In the genomic region with DNA sequence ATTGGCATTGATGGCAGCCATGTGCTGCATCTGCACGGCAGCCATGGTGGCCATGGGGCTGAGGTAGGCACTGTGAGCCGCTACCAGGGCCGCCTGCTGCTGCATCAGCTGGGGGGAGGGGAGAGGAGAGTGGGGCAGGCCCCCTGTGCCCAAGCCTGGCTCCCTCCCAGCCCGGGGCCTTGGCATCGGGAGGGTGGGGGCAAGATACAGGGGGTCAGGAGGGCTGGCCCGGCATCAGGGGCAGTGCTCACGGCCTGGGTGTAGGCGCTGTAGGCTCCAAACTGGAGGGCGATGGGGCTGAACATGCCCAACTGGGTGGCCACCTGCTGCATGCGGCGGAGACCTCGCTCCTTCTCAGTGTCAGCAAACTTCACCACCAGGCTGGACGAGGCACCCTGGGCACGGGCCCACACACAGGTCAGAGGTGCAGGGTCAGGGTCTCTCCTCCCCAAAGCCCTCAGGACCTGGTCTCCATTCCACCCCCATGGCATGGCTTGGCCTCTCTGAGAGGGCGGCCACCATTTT, we compare ENCODE assay signal across 34 cellular contexts. TPM values are rescaled to one million over a fixed set of nuclear protein-coding genes. Genes with fewer than 3 reads are reported as not detected.
"Had no signal": no experiment of that assay in that cellular context is flagged by ENCODE, and none has a peak within 500 bp of the region (broad histone marks: within the 10 kb centered on the region; RNA-seq: fewer than 3 reads in every experiment).

No MANE protein-coding gene starts in this region.

- H3K4me3 ChIP-seq: cardiac muscle cell, coronary artery, esophagus muscularis mucosa, gastrocnemius medialis had no signal

- H3K4me1 Mint-ChIP-seq: central memory CD8-positive, alpha-beta T cell had no signal

- H3K27ac ChIP-seq: cardiac muscle cell, coronary artery, esophagus muscularis mucosa, foreskin keratinocyte, gastrocnemius medialis, WERI-Rb-1 had no signal

- H3K9me3 ChIP-seq: esophagus muscularis mucosa, gastrocnemius medialis had no signal

- H3K27me3 Mint-ChIP-seq: activated B cell treated with CpG ODN at 0.5 μM for 24 hours; activated CD8-positive, alpha-beta T cell treated with anti-CD3 and anti-CD28 coated beads for 36 hours; activated naive CD8-positive, alpha-beta T cell; activated T-helper 17 cell treated with anti-CD3 and anti-CD28 coated beads, Interleukin-2, amount 50 U/mL, for 72 hours had no signal

- FAIRE-seq: astrocyte had no signal

- H3K4me1 ChIP-seq: esophagus muscularis mucosa, foreskin keratinocyte, gastrocnemius medialis had no signal

- DNase-seq: activated B cell treated with CpG ODN at 0.5 μM for 24 hours; activated CD4-positive, alpha-beta T cell treated with anti-CD3 and anti-CD28 coated beads for 48 hours; activated CD4-positive, alpha-beta T cell treated with anti-CD3 and anti-CD28 coated beads, Interleukin-2, amount 50 U/mL, for 1 hour; activated CD4-positive, alpha-beta T cell treated with anti-CD3 and anti-CD28 coated beads, Interleukin-2, amount 50 U/mL, for 48 hours; activated CD8-positive, alpha-beta memory T cell treated with anti-CD3 and anti-CD28 coated beads for 24 hours; activated CD8-positive, alpha-beta T cell treated with anti-CD3 and anti-CD28 coated beads for 36 hours; activated effector memory CD4-positive, alpha-beta T cell treated with Interleukin-2 at 50 U/mL for 16 hours; activated gamma-delta T cell treated with Interleukin-2 at 50 U/mL for 16 hours; activated naive CD4-positive, alpha-beta T cell treated with anti-CD3 and anti-CD28 coated beads, Interleukin-2, amount 50 U/mL, for 16 hours; activated naive CD4-positive, alpha-beta T cell treated with Interleukin-2 at 50 U/mL for 16 hours; activated T-cell treated with anti-CD3 and anti-CD28 coated beads, Interleukin-2, amount 50 U/mL, for 4 hours; amniotic stem cell; anterior cingulate cortex; dorsolateral prefrontal cortex; effector memory CD4-positive, alpha-beta T cell; endodermal cell; erythroblast; foreskin keratinocyte; gastrocnemius medialis; T-helper 1 cell; T-helper 17 cell; T1000; WERI-Rb-1 had no signal

- H3K36me3 Mint-ChIP-seq: activated naive CD8-positive, alpha-beta T cell had no signal

- H3K36me3 ChIP-seq: cardiac muscle cell, esophagus muscularis mucosa, gastrocnemius medialis had no signal

- H3K9me3 Mint-ChIP-seq: activated B cell treated with CpG ODN at 0.5 μM for 24 hours; activated CD8-positive, alpha-beta T cell treated with anti-CD3 and anti-CD28 coated beads for 36 hours; activated T-cell treated with anti-CD3 and anti-CD28 coated beads, Interleukin-2, amount 50 U/mL, for 4 hours; activated T-helper 17 cell treated with anti-CD3 and anti-CD28 coated beads, Interleukin-2, amount 50 U/mL, for 72 hours; central memory CD8-positive, alpha-beta T cell; dendritic cell treated with granulocyte-macrophage colony-stimulating factor and Interleukin-4, amounts not matched to agents 40 ng/mL and 50 ng/mL, for 4 days; endodermal cell; T-helper 2 cell treated with Interferon-gamma antibody and Interleukin-4, amounts not matched to agents 5 μg/mL and 100 μg/mL, for 36 hours had no signal

- H3K4me3 Mint-ChIP-seq: activated B cell treated with CpG ODN at 0.5 μM for 24 hours; activated CD8-positive, alpha-beta T cell treated with anti-CD3 and anti-CD28 coated beads for 36 hours; activated naive CD8-positive, alpha-beta T cell; activated T-cell treated with anti-CD3 and anti-CD28 coated beads, Interleukin-2, amount 50 U/mL, for 4 hours; activated T-helper 17 cell treated with anti-CD3 and anti-CD28 coated beads, Interleukin-2, amount 50 U/mL, for 72 hours; central memory CD8-positive, alpha-beta T cell; dendritic cell treated with granulocyte-macrophage colony-stimulating factor and Interleukin-4, amounts not matched to agents 40 ng/mL and 50 ng/mL, for 4 days; endodermal cell; T-helper 17 cell; T-helper 2 cell treated with Interferon-gamma antibody and Interleukin-4, amounts not matched to agents 5 μg/mL and 100 μg/mL, for 36 hours had no signal

- H3K27ac Mint-ChIP-seq: activated B cell treated with CpG ODN at 0.5 μM for 24 hours; activated CD8-positive, alpha-beta T cell treated with anti-CD3 and anti-CD28 coated beads for 36 hours; activated naive CD8-positive, alpha-beta T cell; dendritic cell treated with granulocyte-macrophage colony-stimulating factor and Interleukin-4, amounts not matched to agents 40 ng/mL and 50 ng/mL, for 4 days; endodermal cell; T-helper 2 cell treated with Interferon-gamma antibody and Interleukin-4, amounts not matched to agents 5 μg/mL and 100 μg/mL, for 36 hours had no signal

- H3K27me3 ChIP-seq: cardiac muscle cell, dorsolateral prefrontal cortex, esophagus muscularis mucosa, foreskin keratinocyte, gastrocnemius medialis had no signal

RNA-seq across cellular contexts. Expression of gene CELF3, which starts 9.0 kb away (rescaled TPM):
- total RNA-seq: activated B cell treated with CpG ODN at 0.5 μM for 24 hours; activated CD8-positive, alpha-beta T cell treated with anti-CD3 and anti-CD28 coated beads for 36 hours; activated T-cell treated with anti-CD3 and anti-CD28 coated beads, Interleukin-2, amount 50 U/mL, for 4 hours; activated T-helper 17 cell treated with anti-CD3 and anti-CD28 coated beads, Interleukin-2, amount 50 U/mL, for 72 hours; astrocyte; foreskin keratinocyte; gastrocnemius medialis; glomerular endothelial cell had no signal
- polyA plus RNA-seq: cardiac muscle cell, foreskin keratinocyte had no signal

RNA-seq across cellular contexts. Expression of gene RIIAD1, which starts 13.7 kb away (rescaled TPM):
- total RNA-seq: activated B cell treated with CpG ODN at 0.5 μM for 24 hours; activated CD8-positive, alpha-beta T cell treated with anti-CD3 and anti-CD28 coated beads for 36 hours; activated T-cell treated with anti-CD3 and anti-CD28 coated beads, Interleukin-2, amount 50 U/mL, for 4 hours; activated T-helper 17 cell treated with anti-CD3 and anti-CD28 coated beads, Interleukin-2, amount 50 U/mL, for 72 hours; astrocyte; cardiac muscle cell; endodermal cell; foreskin keratinocyte; gastrocnemius medialis; glomerular endothelial cell; T-helper 17 cell had no signal
- polyA plus RNA-seq: adipose tissue, cardiac muscle cell, foreskin keratinocyte had no signal
